ENCODE assay signal across 12 cellular contexts in the genomic region with DNA sequence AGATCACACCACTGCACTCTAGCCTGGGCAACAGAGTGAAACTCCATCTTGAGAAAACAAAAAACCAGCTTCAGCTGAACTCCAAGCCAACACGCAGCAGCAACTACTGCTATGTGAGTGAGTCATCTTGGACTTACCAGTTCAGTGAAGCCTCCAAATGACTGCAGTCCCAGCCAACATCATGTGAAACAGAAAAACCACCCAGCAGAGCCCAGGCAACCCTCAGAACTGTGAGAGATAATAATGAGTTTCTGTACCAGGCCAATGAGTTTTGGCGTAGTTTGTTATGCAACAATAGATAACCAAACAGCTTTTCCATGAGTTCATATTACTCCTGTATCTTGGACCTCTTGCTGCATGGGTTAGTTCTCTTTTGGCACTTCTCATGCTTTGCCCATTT. TPM values are rescaled to one million over a fixed set of nuclear protein-coding genes. Genes with fewer than 3 reads are reported as not detected.
DNase-seq lines count a peak whose midpoint lies in the region; ATAC-seq and TF ChIP-seq lines count a peak whose summit lies in the region.
"Had no signal": no experiment of that assay in that cellular context is flagged by ENCODE, and none has a peak within 500 bp of the region (broad histone marks: within the 10 kb centered on the region; RNA-seq: fewer than 3 reads in every experiment).

No MANE protein-coding gene starts in this region.

- CTCF ChIA-PET in PC-9 (lab: Charles Lee) = interaction anchor here (0.6 kb wide), 1 partner anchor 145 kb away, joined by 3 read pairs; no protein-coding TSS in a partner anchor

- H3K4me2 ChIP-seq in PC-9 = no peak overlapping the region

- BruUV-seq in PC-9 (replicated peaks; lab: Mats Ljungman, UMichigan) = no TSS peak

- H4K20me1 ChIP-seq in PC-9 (ENCODE audit: insufficient read depth) = peaks cover 4% of the 10 kb centered on the region; the same call in 1 of the 2 replicates

- H3K9me3 Mint-ChIP-seq in activated naive CD4-positive, alpha-beta T cell treated with anti-CD3 and anti-CD28 coated beads, Interleukin-2, amount 50 U/mL, for 72 hours = peaks cover 11 to 12% of the 10 kb centered on the region in 2 donors

- TF ChIP-seq CTCF in PC-9 (conservative IDR thresholded peaks at IDR 0.05) = no peak
- TF ChIP-seq CTCF in neutrophil (IDR thresholded peaks at IDR 0.05) = no peak
- no peak for TF ChIP-seq CTCF in ascending aorta (IDR thresholded peaks at IDR 0.05)

- H3K27me3 ChIP-seq in PC-9 (ENCODE audit: insufficient read depth, low read depth) (no peaks in the 10 kb centered on the region), neutrophil (no peaks in the 10 kb centered on the region), ascending aorta (no peaks in the 10 kb centered on the region)

- H3K27ac Mint-ChIP-seq in activated naive CD4-positive, alpha-beta T cell treated with anti-CD3 and anti-CD28 coated beads, Interleukin-2, amount 50 U/mL, for 72 hours = peak overlapping the region; percentile 50 to 85

- DNase-seq in ELR (ENCODE audit: low read depth) = peak; percentile 76
- no peak for DNase-seq in PC-9
- DNase-seq in activated naive CD4-positive, alpha-beta T cell treated with anti-CD3 and anti-CD28 coated beads, Interleukin-2, amount 50 U/mL, for 72 hours (ENCODE audit: low spot score in 2 of 2) = peak; percentile 44 to 74
- no peak for DNase-seq in ascending aorta (ENCODE audit: low spot score in 2 of 2)
- DNase-seq in GM03348 (ENCODE audit: low spot score) = no peak
- no peak for DNase-seq in caudate nucleus (lab: John Stamatoyannopoulos, UW)
- DNase-seq: DMS79 treated with DMSO at 0.1 percent for 48 hours, hippocampal formation, NCI-H774 had no signal

- POLR2A ChIA-PET in PC-9 (lab: Charles Lee; ENCODE audit: unreplicated experiment) = no interaction called here

- H3K4me3 ChIP-seq in PC-9 = no peak overlapping the region
- H3K4me3 ChIP-seq in neutrophil (ENCODE audit: low read depth in 1 of 2, low read length in 1 of 2) = peak overlapping the region in 1 of 2 experiments; percentile 48
- H3K4me3 ChIP-seq in ascending aorta = no peak overlapping the region
- H3K4me3 ChIP-seq: coronary artery had no signal

- H2AFZ ChIP-seq in PC-9 = no peak overlapping the region

- intact Hi-C loops in PC-9 (cut with micrococcal nuclease; ENCODE audit: unreplicated experiment) (no loop called here), ascending aorta (cut with DNase I) (no loop called here)

- peaks cover 50% of the 10 kb centered on the region for H3K4me1 ChIP-seq in PC-9 (replicated peaks; ENCODE audit: insufficient read depth)
- H3K4me1 ChIP-seq in neutrophil (ENCODE audit: control insufficient read depth in 1 of 2, insufficient read depth in 1 of 2, low read depth in 1 of 2, low read length in 1 of 2) = peaks cover 64 to 72% of the 10 kb centered on the region in 2 experiments
- H3K4me1 ChIP-seq in ascending aorta = no peaks in the 10 kb centered on the region

- peaks cover 39% of the 10 kb centered on the region for H3K36me3 ChIP-seq in PC-9 (ENCODE audit: low read depth)
- peaks cover 16% of the 10 kb centered on the region for H3K36me3 ChIP-seq in neutrophil
- H3K36me3 ChIP-seq in ascending aorta = peaks cover 11 to 27% of the 10 kb centered on the region in 2 donors

- H3K79me2 ChIP-seq in PC-9 (ENCODE audit: low read depth) = peaks cover 85% of the 10 kb centered on the region

- H3K27ac ChIP-seq in PC-9 = peak overlapping the region; percentile 78
- peak overlapping the region; percentile 96 for H3K27ac ChIP-seq in neutrophil
- no peak overlapping the region for H3K27ac ChIP-seq in ascending aorta
- H3K27ac ChIP-seq in caudate nucleus (ENCODE audit: low read depth, low read length) = no peak overlapping the region
- H3K27ac ChIP-seq: coronary artery had no signal

- peak; percentile 90 to 95 for ATAC-seq in activated naive CD4-positive, alpha-beta T cell treated with anti-CD3 and anti-CD28 coated beads, Interleukin-2, amount 50 U/mL, for 72 hours
- no peak for ATAC-seq in HG03175 (IDR thresholded peaks at IDR 0.05; ENCODE audit: unreplicated experiment)

- H3K9me2 ChIP-seq in PC-9 (ENCODE audit: insufficient read depth) = no peaks in the 10 kb centered on the region

- H3K9me3 ChIP-seq in PC-9 (ENCODE audit: insufficient read depth, low read depth) (0 out of 2 replicates have a peak, but pooled peaks cover 4% of the 10 kb centered on the region), neutrophil (no peaks in the 10 kb centered on the region), ascending aorta (peaks cover 0 to 5% of the 10 kb centered on the region in 2 donors)

- peaks cover 48 to 68% of the 10 kb centered on the region in 2 donors for H3K36me3 Mint-ChIP-seq in activated naive CD4-positive, alpha-beta T cell treated with anti-CD3 and anti-CD28 coated beads, Interleukin-2, amount 50 U/mL, for 72 hours

- peaks cover 58% of the 10 kb centered on the region for H3F3A ChIP-seq in PC-9 (ENCODE audit: insufficient read depth, low read depth)

RNA-seq across cellular contexts. Expression of a gene that starts 23.3 kb away (rescaled TPM):
- total RNA-seq in PC-9 (2021) (36.0 and 48.4 TPM in 2 replicates), ascending aorta (35.0 TPM)
- total RNA-seq in activated naive CD4-positive, alpha-beta T cell treated with anti-CD3 and anti-CD28 coated beads, Interleukin-2, amount 50 U/mL, for 72 hours = 10 to 100 TPM; 46.2 to 71.7 TPM

RNA-seq across cellular contexts. Expression of a gene that starts 25.2 kb away (rescaled TPM):
- total RNA-seq in PC-9 (2021) (15.8 and 17.5 TPM in 2 replicates), ascending aorta (16.5 TPM)
- 10 to 100 TPM; 33.8 to 36.5 TPM for total RNA-seq in activated naive CD4-positive, alpha-beta T cell treated with anti-CD3 and anti-CD28 coated beads, Interleukin-2, amount 50 U/mL, for 72 hours

RNA-seq across cellular contexts. Expression of a gene that starts 30.5 kb away (rescaled TPM):
- total RNA-seq in PC-9 (2021) (118 and 128 TPM in 2 replicates), ascending aorta (72.4 TPM)
- 100 to 1,000 TPM in 1 of 2 donors, 10 to 100 TPM in 1; 44.9 to 102 TPM for total RNA-seq in activated naive CD4-positive, alpha-beta T cell treated with anti-CD3 and anti-CD28 coated beads, Interleukin-2, amount 50 U/mL, for 72 hours

Comparison
In these comparisons a context has a peak if more than half of its experiments do, and no peak if none do; other contexts are left out.
1. DNase-seq: peak in ELR (single experiment) and activated naive CD4-positive, alpha-beta T cell treated with anti-CD3 and anti-CD28 coated beads, Interleukin-2, amount 50 U/mL, for 72 hours (2 of 2); none in PC-9 (0 of 2), ascending aorta (0 of 2), GM03348 (single experiment) and caudate nucleus (0 of 61).
2. H3K27ac ChIP-seq: peak in PC-9 (single experiment) and neutrophil (single experiment); none in ascending aorta (0 of 2) and caudate nucleus (single experiment).